In the genomic region with DNA sequence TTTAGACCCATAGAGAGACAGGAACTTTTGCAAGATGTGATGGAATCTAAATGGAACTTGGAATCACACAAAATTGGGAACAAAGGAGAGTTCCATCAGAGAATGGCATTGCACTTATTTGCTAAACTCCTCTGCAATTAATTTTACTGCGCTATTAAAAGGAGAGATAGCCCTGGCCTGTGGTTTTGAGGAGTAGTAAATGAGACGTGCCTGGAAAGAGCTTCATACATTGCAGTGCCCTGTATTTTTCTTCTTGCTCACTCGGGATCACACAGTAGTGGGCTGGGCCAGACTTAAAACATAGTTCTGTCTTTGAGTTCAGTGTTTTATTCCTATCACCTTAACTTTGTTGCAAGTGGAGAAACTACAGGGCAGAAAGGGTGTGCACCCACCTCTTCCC, we compare ENCODE assay signal across 1 cellular context.
TF ChIP-seq lines count a peak whose summit lies in the region.

No MANE protein-coding gene starts in this region.

TF ChIP-seq in SK-N-SH, 30 proteins besides CTCF, POLR2A, EP300 and RAD21 (continued from another document):
- TF ChIP-seq, protein P1, sequence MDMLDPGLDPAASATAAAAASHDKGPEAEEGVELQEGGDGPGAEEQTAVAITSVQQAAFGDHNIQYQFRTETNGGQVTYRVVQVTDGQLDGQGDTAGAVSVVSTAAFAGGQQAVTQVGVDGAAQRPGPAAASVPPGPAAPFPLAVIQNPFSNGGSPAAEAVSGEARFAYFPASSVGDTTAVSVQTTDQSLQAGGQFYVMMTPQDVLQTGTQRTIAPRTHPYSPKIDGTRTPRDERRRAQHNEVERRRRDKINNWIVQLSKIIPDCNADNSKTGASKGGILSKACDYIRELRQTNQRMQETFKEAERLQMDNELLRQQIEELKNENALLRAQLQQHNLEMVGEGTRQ (IDR thresholded peaks at IDR 0.05; ENCODE audit: borderline replicate concordance, low read depth, low read length), result no peak
- no peak for TF ChIP-seq RCOR1 (IDR thresholded peaks at IDR 0.05; ENCODE audit: low read length)
- TF ChIP-seq, protein P2, sequence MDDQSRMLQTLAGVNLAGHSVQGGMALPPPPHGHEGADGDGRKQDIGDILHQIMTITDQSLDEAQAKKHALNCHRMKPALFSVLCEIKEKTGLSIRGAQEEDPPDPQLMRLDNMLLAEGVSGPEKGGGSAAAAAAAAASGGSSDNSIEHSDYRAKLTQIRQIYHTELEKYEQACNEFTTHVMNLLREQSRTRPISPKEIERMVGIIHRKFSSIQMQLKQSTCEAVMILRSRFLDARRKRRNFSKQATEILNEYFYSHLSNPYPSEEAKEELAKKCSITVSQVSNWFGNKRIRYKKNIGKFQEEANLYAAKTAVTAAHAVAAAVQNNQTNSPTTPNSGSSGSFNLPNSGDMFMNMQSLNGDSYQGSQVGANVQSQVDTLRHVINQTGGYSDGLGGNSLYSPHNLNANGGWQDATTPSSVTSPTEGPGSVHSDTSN (IDR thresholded peaks at IDR 0.05), result no peak
- TF ChIP-seq SIN3A (IDR thresholded peaks at IDR 0.05; ENCODE audit: borderline replicate concordance, low read depth, low read length), result no peak
- TF ChIP-seq MEF2A (IDR thresholded peaks at IDR 0.05; ENCODE audit: borderline replicate concordance, low read depth), result no peak
- TF ChIP-seq ELF1 (IDR thresholded peaks at IDR 0.05), result no peak
- TF ChIP-seq, protein P3, sequence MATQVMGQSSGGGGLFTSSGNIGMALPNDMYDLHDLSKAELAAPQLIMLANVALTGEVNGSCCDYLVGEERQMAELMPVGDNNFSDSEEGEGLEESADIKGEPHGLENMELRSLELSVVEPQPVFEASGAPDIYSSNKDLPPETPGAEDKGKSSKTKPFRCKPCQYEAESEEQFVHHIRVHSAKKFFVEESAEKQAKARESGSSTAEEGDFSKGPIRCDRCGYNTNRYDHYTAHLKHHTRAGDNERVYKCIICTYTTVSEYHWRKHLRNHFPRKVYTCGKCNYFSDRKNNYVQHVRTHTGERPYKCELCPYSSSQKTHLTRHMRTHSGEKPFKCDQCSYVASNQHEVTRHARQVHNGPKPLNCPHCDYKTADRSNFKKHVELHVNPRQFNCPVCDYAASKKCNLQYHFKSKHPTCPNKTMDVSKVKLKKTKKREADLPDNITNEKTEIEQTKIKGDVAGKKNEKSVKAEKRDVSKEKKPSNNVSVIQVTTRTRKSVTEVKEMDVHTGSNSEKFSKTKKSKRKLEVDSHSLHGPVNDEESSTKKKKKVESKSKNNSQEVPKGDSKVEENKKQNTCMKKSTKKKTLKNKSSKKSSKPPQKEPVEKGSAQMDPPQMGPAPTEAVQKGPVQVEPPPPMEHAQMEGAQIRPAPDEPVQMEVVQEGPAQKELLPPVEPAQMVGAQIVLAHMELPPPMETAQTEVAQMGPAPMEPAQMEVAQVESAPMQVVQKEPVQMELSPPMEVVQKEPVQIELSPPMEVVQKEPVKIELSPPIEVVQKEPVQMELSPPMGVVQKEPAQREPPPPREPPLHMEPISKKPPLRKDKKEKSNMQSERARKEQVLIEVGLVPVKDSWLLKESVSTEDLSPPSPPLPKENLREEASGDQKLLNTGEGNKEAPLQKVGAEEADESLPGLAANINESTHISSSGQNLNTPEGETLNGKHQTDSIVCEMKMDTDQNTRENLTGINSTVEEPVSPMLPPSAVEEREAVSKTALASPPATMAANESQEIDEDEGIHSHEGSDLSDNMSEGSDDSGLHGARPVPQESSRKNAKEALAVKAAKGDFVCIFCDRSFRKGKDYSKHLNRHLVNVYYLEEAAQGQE (IDR thresholded peaks at IDR 0.05; ENCODE audit: low read depth, low read length), result no peak
- TF ChIP-seq GATA2 (CRISPR knock-in tag; IDR thresholded peaks at IDR 0.05), result no peak
- no peak for TF ChIP-seq YY1 (IDR thresholded peaks at IDR 0.05; ENCODE audit: low read depth)
- no peak for TF ChIP-seq GABPA (IDR thresholded peaks at IDR 0.05; ENCODE audit: low read depth)
- TF ChIP-seq, protein P4, sequence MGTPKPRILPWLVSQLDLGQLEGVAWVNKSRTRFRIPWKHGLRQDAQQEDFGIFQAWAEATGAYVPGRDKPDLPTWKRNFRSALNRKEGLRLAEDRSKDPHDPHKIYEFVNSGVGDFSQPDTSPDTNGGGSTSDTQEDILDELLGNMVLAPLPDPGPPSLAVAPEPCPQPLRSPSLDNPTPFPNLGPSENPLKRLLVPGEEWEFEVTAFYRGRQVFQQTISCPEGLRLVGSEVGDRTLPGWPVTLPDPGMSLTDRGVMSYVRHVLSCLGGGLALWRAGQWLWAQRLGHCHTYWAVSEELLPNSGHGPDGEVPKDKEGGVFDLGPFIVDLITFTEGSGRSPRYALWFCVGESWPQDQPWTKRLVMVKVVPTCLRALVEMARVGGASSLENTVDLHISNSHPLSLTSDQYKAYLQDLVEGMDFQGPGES (IDR thresholded peaks at IDR 0.05; ENCODE audit: low read depth, low read length), result no peak
- no peak for TF ChIP-seq RFX5 (IDR thresholded peaks at IDR 0.05; ENCODE audit: low read length)
- TF ChIP-seq FOSL2 (IDR thresholded peaks at IDR 0.05; ENCODE audit: borderline replicate concordance, low read depth), result no peak
